In the genomic region with DNA sequence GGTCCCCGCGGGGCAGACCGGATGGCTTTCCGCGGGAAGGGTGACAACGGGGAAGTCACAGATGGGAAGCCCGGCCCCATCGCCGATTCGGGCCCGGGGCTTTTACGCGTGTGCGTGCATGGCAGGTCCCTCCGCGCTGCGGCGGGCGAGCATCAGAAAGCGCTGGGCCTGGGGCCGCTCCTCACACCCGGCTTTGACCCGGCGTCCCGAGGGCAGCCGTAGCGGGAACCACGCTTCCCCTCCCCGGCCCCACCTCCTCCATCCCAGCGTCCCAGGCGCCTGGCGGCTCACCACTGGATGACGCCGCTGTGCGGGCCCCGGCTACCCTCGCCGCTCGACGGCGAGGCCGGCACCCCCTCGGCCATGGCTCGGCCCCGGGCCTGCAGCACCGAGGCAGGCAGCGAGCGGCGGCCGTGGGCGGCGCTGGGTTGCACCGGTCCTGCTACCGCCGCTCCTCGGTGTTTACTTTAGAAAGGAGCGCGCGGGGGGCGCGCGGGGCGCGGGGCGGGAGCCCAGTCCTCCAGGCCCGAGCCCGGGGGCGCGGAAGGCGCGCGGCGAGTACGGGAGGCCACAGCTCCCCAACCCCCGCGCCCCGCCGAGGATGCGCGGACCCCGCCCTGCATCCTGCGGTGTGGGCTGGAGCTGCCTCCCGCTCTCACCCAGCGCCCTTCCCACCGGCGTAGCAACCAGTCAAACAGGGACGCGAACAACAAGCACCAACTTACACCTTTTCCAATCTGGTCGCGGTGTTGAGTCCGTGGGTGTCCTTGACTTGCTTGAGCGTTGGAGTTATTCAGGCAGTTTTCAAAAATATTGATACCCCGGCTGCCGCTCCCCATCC, we compare ENCODE assay signal across 8 cellular contexts. TPM values are rescaled to one million over a fixed set of nuclear protein-coding genes. Genes with fewer than 3 reads are reported as not detected.
A peak's percentile ranks its signal among the peaks of the same experiment; 100 is the strongest.
DNase-seq lines count a peak whose midpoint lies in the region; ATAC-seq and TF ChIP-seq lines count a peak whose summit lies in the region.

No MANE protein-coding gene starts in this region.

- H3K36me3 Mint-ChIP-seq in CD4-positive, alpha-beta T cell (ENCODE audit: low read depth) = no peaks in the 10 kb centered on the region
- H3K36me3 Mint-ChIP-seq in activated T-helper 1 cell treated with anti-CD3 and anti-CD28 coated beads, Interleukin-12 subunit alpha, Interleukin-12 subunit beta, Interleukin-2, Interleukin-4 antibody, amounts not matched to agents 30 ng/mL and 10 ng/mL and 1 ng/mL, durations not matched to agents 14 hours and 24 hours and 36 hours (ENCODE audit: low read depth) = no peaks in the 10 kb centered on the region
- no peaks in the 10 kb centered on the region for H3K36me3 Mint-ChIP-seq in nephron progenitor cell (ENCODE audit: low read depth)

- ATAC-seq in CD4-positive, alpha-beta T cell (ENCODE audit: poor library complexity) = peak; percentile 43
- ATAC-seq in foreskin keratinocyte = peak; percentile 80

- H3K27ac ChIP-seq in CD4-positive, alpha-beta T cell (ENCODE audit: low read depth, low read length) = no peak overlapping the region
- peak overlapping the region; percentile 27 for H3K27ac ChIP-seq in foreskin keratinocyte
- peak overlapping the region in 2 of 3 donors; percentile 53 to 79 for H3K27ac ChIP-seq in thyroid gland

- CTCF ChIA-PET in CD4-positive, alpha-beta T cell (lab: Charles Lee) = interaction anchor here (0.9 kb wide), 1 partner anchor 56 kb away, joined by 3 read pairs; no protein-coding TSS in a partner anchor

- H3K27ac Mint-ChIP-seq in CD4-positive, alpha-beta T cell = peak overlapping the region; percentile 73
- peak overlapping the region; percentile 86 for H3K27ac Mint-ChIP-seq in activated T-helper 1 cell treated with anti-CD3 and anti-CD28 coated beads, Interleukin-12 subunit alpha, Interleukin-12 subunit beta, Interleukin-2, Interleukin-4 antibody, amounts not matched to agents 30 ng/mL and 10 ng/mL and 1 ng/mL, durations not matched to agents 14 hours and 24 hours and 36 hours
- H3K27ac Mint-ChIP-seq in nephron progenitor cell = no peak overlapping the region

- H3K27me3 Mint-ChIP-seq in CD4-positive, alpha-beta T cell = no peaks in the 10 kb centered on the region
- H3K27me3 Mint-ChIP-seq in activated T-helper 1 cell treated with anti-CD3 and anti-CD28 coated beads, Interleukin-12 subunit alpha, Interleukin-12 subunit beta, Interleukin-2, Interleukin-4 antibody, amounts not matched to agents 30 ng/mL and 10 ng/mL and 1 ng/mL, durations not matched to agents 14 hours and 24 hours and 36 hours (ENCODE audit: insufficient read depth) = no peaks in the 10 kb centered on the region
- peaks cover 44% of the 10 kb centered on the region for H3K27me3 Mint-ChIP-seq in nephron progenitor cell (ENCODE audit: low read depth, poor library complexity)

- H3K4me1 Mint-ChIP-seq in CD4-positive, alpha-beta T cell (ENCODE audit: low read depth) = peaks cover 8% of the 10 kb centered on the region
- H3K4me1 Mint-ChIP-seq in activated T-helper 1 cell treated with anti-CD3 and anti-CD28 coated beads, Interleukin-12 subunit alpha, Interleukin-12 subunit beta, Interleukin-2, Interleukin-4 antibody, amounts not matched to agents 30 ng/mL and 10 ng/mL and 1 ng/mL, durations not matched to agents 14 hours and 24 hours and 36 hours (ENCODE audit: low read depth) = peaks cover 63% of the 10 kb centered on the region
- no peaks in the 10 kb centered on the region for H3K4me1 Mint-ChIP-seq in nephron progenitor cell

- TF ChIP-seq CTCF in CD4-positive, alpha-beta T cell (IDR thresholded peaks at IDR 0.05) = no peak
- TF ChIP-seq CTCF in foreskin keratinocyte (conservative IDR thresholded peaks at IDR 0.05) (peak; percentile 18), nephron progenitor cell (IDR thresholded peaks at IDR 0.05) (no peak), thyroid gland (IDR thresholded peaks at IDR 0.05) (no peak)

- no peaks in the 10 kb centered on the region for H3K36me3 ChIP-seq in thyroid gland

- 3 to 4% methylated on average over 29 to 39 of the region's 94 CpGs for WGBS in thyroid gland, 2 donors

- POLR2A ChIA-PET in CD4-positive, alpha-beta T cell (lab: Charles Lee) = interaction anchor here (0.5 to 1.7 kb wide), 14 partner anchors 10 to 881 kb away, joined by 3 to 9 read pairs (median 4); partner anchors contain the start of genes IL18R1 and MAP4K4

- intact Hi-C loops in CD4-positive, alpha-beta T cell (cut with DNase I, micrococcal nuclease) = loop anchor here in 1 of 2 experiments (10.0 kb wide), 1 partner anchor 251 kb away; no protein-coding TSS in a partner anchor
- intact Hi-C loops in activated T-helper 1 cell treated with anti-CD3 and anti-CD28 coated beads, Interleukin-12 subunit alpha, Interleukin-12 subunit beta, Interleukin-2, Interleukin-4 antibody, amounts not matched to agents 30 ng/mL and 10 ng/mL and 1 ng/mL, durations not matched to agents 14 hours and 24 hours and 36 hours (cut with micrococcal nuclease) = loop anchor here (1.0 to 10.0 kb wide), 7 partner anchors 27 to 459 kb away; no protein-coding TSS in a partner anchor
- intact Hi-C loops in thyroid gland (cut with DNase I) = no loop called here

- TF ChIP-seq POLR2A in thyroid gland (IDR thresholded peaks at IDR 0.05) = no peak

- H3K9me3 ChIP-seq in CD4-positive, alpha-beta T cell (ENCODE audit: control insufficient read depth, low read length) = no peaks in the 10 kb centered on the region
- no peaks in the 10 kb centered on the region for H3K9me3 ChIP-seq in thyroid gland

- H3K4me3 ChIP-seq in thyroid gland (replicated peaks in 1 of 3) = peak overlapping the region in 1 of 3 donors; percentile 52

- peak in 8 of 10 experiments; percentile 4 to 35 (median 9) for DNase-seq in CD4-positive, alpha-beta T cell
- DNase-seq in MV-4-11 (lab: John Stamatoyannopoulos, UW) = peak; percentile 49
- DNase-seq in activated T-helper 1 cell treated with anti-CD3 and anti-CD28 coated beads, Interleukin-12 subunit alpha, Interleukin-12 subunit beta, Interleukin-2, Interleukin-4 antibody, amounts not matched to agents 30 ng/mL and 10 ng/mL and 1 ng/mL, durations not matched to agents 14 hours and 24 hours and 36 hours (ENCODE audit: low spot score) = peak; percentile 52
- DNase-seq in foreskin keratinocyte = no peak
- DNase-seq in nephron progenitor cell = peak; percentile 70
- peak; percentile 15 to 29 for DNase-seq in thyroid gland
- DNase-seq in NCI-H2029 treated with DMSO at 0.1 percent for 48 hours (lab: John Stamatoyannopoulos, UW) = no peak
- no peak for DNase-seq in NCI-H1092 treated with DMSO at 0.1 percent for 48 hours (lab: John Stamatoyannopoulos, UW)

- peaks cover 7% of the 10 kb centered on the region for H3K4me1 ChIP-seq in foreskin keratinocyte
- H3K4me1 ChIP-seq in thyroid gland = peaks cover 0 to 17% of the 10 kb centered on the region in 2 donors

- H3K27me3 ChIP-seq in CD4-positive, alpha-beta T cell (ENCODE audit: control insufficient read depth, insufficient read depth, low read length) = no peaks in the 10 kb centered on the region
- H3K27me3 ChIP-seq in foreskin keratinocyte = no peaks in the 10 kb centered on the region
- no peaks in the 10 kb centered on the region for H3K27me3 ChIP-seq in thyroid gland

- H3K4me3 Mint-ChIP-seq in CD4-positive, alpha-beta T cell = peak overlapping the region; percentile 88
- H3K4me3 Mint-ChIP-seq in activated T-helper 1 cell treated with anti-CD3 and anti-CD28 coated beads, Interleukin-12 subunit alpha, Interleukin-12 subunit beta, Interleukin-2, Interleukin-4 antibody, amounts not matched to agents 30 ng/mL and 10 ng/mL and 1 ng/mL, durations not matched to agents 14 hours and 24 hours and 36 hours = peak overlapping the region; percentile 84
- H3K4me3 Mint-ChIP-seq in nephron progenitor cell = peak overlapping the region; percentile 81

- no peaks in the 10 kb centered on the region for H3K9me3 Mint-ChIP-seq in CD4-positive, alpha-beta T cell
- no peaks in the 10 kb centered on the region for H3K9me3 Mint-ChIP-seq in activated T-helper 1 cell treated with anti-CD3 and anti-CD28 coated beads, Interleukin-12 subunit alpha, Interleukin-12 subunit beta, Interleukin-2, Interleukin-4 antibody, amounts not matched to agents 30 ng/mL and 10 ng/mL and 1 ng/mL, durations not matched to agents 14 hours and 24 hours and 36 hours
- no peaks in the 10 kb centered on the region for H3K9me3 Mint-ChIP-seq in nephron progenitor cell

RNA-seq across cellular contexts. Expression of gene RFX8, which starts 0.8 kb away (rescaled TPM):
- total RNA-seq in CD4-positive, alpha-beta T cell = 1 to 10 TPM in 1 of 2 experiments, under 1 TPM in 1; 0.67 to 1.1 TPM
- 0.78 and 1.2 TPM in 2 replicates for total RNA-seq in activated T-helper 1 cell treated with anti-CD3 and anti-CD28 coated beads, Interleukin-12 subunit alpha, Interleukin-12 subunit beta, Interleukin-2, Interleukin-4 antibody, amounts not matched to agents 30 ng/mL and 10 ng/mL and 1 ng/mL, durations not matched to agents 14 hours and 24 hours and 36 hours
- total RNA-seq in foreskin keratinocyte (0.18 TPM in 1 of 2 replicates, not detected in the other), thyroid gland (1 to 10 TPM in 1 of 4 donors, not detected in 3; 1.9 TPM)
- 0.03 and 0.22 TPM in 2 replicates for polyA plus RNA-seq in foreskin keratinocyte

Comparison
In these comparisons a context has a peak if more than half of its experiments do, and no peak if none do; other contexts are left out.
1. DNase-seq: peak in CD4-positive, alpha-beta T cell (8 of 10), MV-4-11 (single experiment), activated T-helper 1 cell treated with anti-CD3 and anti-CD28 coated beads, Interleukin-12 subunit alpha, Interleukin-12 subunit beta, Interleukin-2, Interleukin-4 antibody, amounts not matched to agents 30 ng/mL and 10 ng/mL and 1 ng/mL, durations not matched to agents 14 hours and 24 hours and 36 hours (single experiment), nephron progenitor cell (single experiment) and thyroid gland (2 of 2); none in foreskin keratinocyte (0 of 2), NCI-H2029 treated with DMSO at 0.1 percent for 48 hours (single experiment) and NCI-H1092 treated with DMSO at 0.1 percent for 48 hours (single experiment).
2. Peak in every context shown above with its lines, with median percentiles within 50 percentile points of each other: H3K4me3 Mint-ChIP-seq.